ENCODE assay signal across 18 cellular contexts in the genomic region with DNA sequence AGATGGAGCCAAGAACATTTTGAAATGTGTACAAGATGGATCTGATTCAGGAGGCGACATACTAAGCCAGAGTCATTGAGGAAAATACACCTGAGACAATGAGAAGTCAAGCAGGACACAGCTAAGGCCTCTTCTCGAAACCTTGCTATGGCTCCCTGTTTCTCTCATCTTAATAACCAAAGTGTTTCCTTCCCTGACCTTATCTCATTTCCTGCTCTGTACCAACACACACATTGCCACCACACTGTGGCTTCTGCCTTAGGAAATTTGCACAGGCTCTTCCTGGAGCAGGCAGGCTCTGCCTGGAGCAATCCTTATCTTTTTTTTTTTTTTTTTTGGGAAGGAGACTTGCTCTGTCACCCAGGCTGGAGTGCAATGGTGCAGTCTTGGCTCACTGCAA.
"Had no signal": no experiment of that assay in that cellular context is flagged by ENCODE, and none has a peak within 500 bp of the region (broad histone marks: within the 10 kb centered on the region; RNA-seq: fewer than 3 reads in every experiment).

No MANE protein-coding gene starts in this region.

- FAIRE-seq: frontal cortex had no signal

- ATAC-seq: heart left ventricle, upper lobe of right lung had no signal

- H3K4me3 ChIP-seq: heart left ventricle, lung, neural progenitor cell, ovary, thoracic aorta, upper lobe of right lung had no signal

- H3K36me3 ChIP-seq: heart left ventricle, neural progenitor cell, ovary, thoracic aorta, upper lobe of right lung had no signal

- H3K9me3 ChIP-seq: ovary, thoracic aorta, upper lobe of right lung had no signal

- H3K4me1 ChIP-seq: heart left ventricle, upper lobe of right lung had no signal

- H3K27ac ChIP-seq: heart left ventricle, neural progenitor cell, ovary, thoracic aorta, upper lobe of right lung had no signal

- DNase-seq: activated B cell treated with CpG ODN at 0.5 μM for 24 hours; activated CD4-positive, alpha-beta T cell treated with anti-CD3 and anti-CD28 coated beads, Interleukin-2, amount 10 ng/mL, durations not matched to agents 24 days and 14 days; activated CD8-positive, alpha-beta memory T cell treated with anti-CD3 and anti-CD28 coated beads for 24 hours; activated naive CD4-positive, alpha-beta T cell; activated naive CD8-positive, alpha-beta T cell treated with anti-CD3 and anti-CD28 coated beads, Interleukin-2, amount 10 ng/mL, durations not matched to agents 7 days and 5 days; cortex of kidney; effector CD8-positive, alpha-beta T cell; heart left ventricle; midbrain; ovary; stimulated activated CD4-positive, alpha-beta T cell treated with anti-CD3 and anti-CD28 coated beads, Interleukin-12 subunit alpha, Interleukin-12 subunit beta, amount 100 ng/mL, for 4 hours; stimulated activated CD4-positive, alpha-beta T cell treated with anti-CD3 and anti-CD28 coated beads, Interleukin-2, amount 100 ng/mL, for 24 hours; T1000; upper lobe of right lung had no signal

- H3K9ac ChIP-seq: neural progenitor cell had no signal

- H3K4me2 ChIP-seq: neural progenitor cell had no signal

- H3K27me3 ChIP-seq: heart left ventricle, neural progenitor cell, ovary, upper lobe of right lung had no signal

- H2AFZ ChIP-seq: neural progenitor cell had no signal
